Comparison of ENCODE assay signal across 15 cellular contexts in the genomic region with DNA sequence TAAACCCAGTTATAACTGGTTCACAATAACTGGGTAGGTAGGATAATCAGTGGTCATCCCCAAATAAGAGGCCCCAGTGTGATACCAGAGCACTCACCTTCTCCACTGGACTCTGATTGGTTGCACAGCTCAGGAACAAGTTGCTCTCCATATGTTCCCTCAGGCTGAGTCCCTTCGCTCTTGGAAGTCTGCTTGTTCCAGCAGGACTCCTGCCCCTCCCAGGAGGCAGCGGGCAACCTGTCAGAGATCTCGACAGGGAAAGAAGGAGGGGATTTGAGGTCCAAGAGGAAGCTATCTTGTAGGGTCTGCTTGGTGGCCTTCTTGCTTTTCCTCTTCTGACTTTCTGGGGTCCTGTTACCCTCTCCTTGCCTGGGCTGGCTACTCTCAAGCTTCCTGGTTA. TPM values are rescaled to one million over a fixed set of nuclear protein-coding genes. Genes with fewer than 3 reads are reported as not detected.
A peak's percentile ranks its signal among the peaks of the same experiment; 100 is the strongest.
DNase-seq lines count a peak whose midpoint lies in the region; ATAC-seq and TF ChIP-seq lines count a peak whose summit lies in the region.
"Had no signal": no experiment of that assay in that cellular context is flagged by ENCODE, and none has a peak within 500 bp of the region (broad histone marks: within the 10 kb centered on the region; RNA-seq: fewer than 3 reads in every experiment).

No MANE protein-coding gene starts in this region.

- H3K4me2 ChIP-seq in smooth muscle cell = peak overlapping the region; percentile 72
- H3K4me2 ChIP-seq in neural progenitor cell = no peak overlapping the region

- H2AFZ ChIP-seq in smooth muscle cell (ENCODE audit: low read depth) (no peak overlapping the region), neural progenitor cell (replicated peaks) (no peak overlapping the region)

- H3K9me3 Mint-ChIP-seq in dendritic cell treated with granulocyte-macrophage colony-stimulating factor and Interleukin-4, amounts not matched to agents 40 ng/mL and 50 ng/mL, for 4 days = peaks cover 12% of the 10 kb centered on the region
- no peaks in the 10 kb centered on the region for H3K9me3 Mint-ChIP-seq in neural progenitor cell
- H3K9me3 Mint-ChIP-seq: activated T-helper 17 cell treated with anti-CD3 and anti-CD28 coated beads, Interleukin-2, amount 50 U/mL, for 72 hours had no signal

- H4K20me1 ChIP-seq in smooth muscle cell (ENCODE audit: low read depth) (no peaks in the 10 kb centered on the region), neural progenitor cell (ENCODE audit: low read depth) (no peaks in the 10 kb centered on the region)

- peak; percentile 7 for ATAC-seq in HG03432 (IDR thresholded peaks at IDR 0.05; ENCODE audit: unreplicated experiment)

- 77% methylated on average over 3 of the region's 3 CpGs for WGBS in smooth muscle cell (ENCODE audit: low lambda C conversion rate)

- H3K36me3 ChIP-seq in smooth muscle cell (ENCODE audit: low read depth) (no peaks in the 10 kb centered on the region), neural progenitor cell (no peaks in the 10 kb centered on the region)
- H3K36me3 ChIP-seq: esophagus muscularis mucosa, right atrium auricular region had no signal

- H3F3A ChIP-seq in smooth muscle cell (ENCODE audit: low read depth) = peaks cover 14% of the 10 kb centered on the region
- no peaks in the 10 kb centered on the region for H3F3A ChIP-seq in neural progenitor cell (ENCODE audit: low read depth)

- H3K4me1 ChIP-seq in smooth muscle cell (ENCODE audit: low read depth) = peaks cover 19% of the 10 kb centered on the region
- H3K4me1 ChIP-seq in neural progenitor cell = peaks cover 6% of the 10 kb centered on the region
- H3K4me1 ChIP-seq: esophagus muscularis mucosa, testis had no signal

- no peaks in the 10 kb centered on the region for H3K36me3 Mint-ChIP-seq in dendritic cell treated with granulocyte-macrophage colony-stimulating factor and Interleukin-4, amounts not matched to agents 40 ng/mL and 50 ng/mL, for 4 days (ENCODE audit: low read depth)
- H3K36me3 Mint-ChIP-seq in neural progenitor cell = no peaks in the 10 kb centered on the region
- H3K36me3 Mint-ChIP-seq: CD4-positive, CD25-positive, alpha-beta regulatory T cell had no signal

- H3K27me3 ChIP-seq in smooth muscle cell (ENCODE audit: low read depth) (no peaks in the 10 kb centered on the region), neural progenitor cell (no peaks in the 10 kb centered on the region)
- H3K27me3 ChIP-seq: esophagus muscularis mucosa, right atrium auricular region, testis had no signal

- H3K9me3 ChIP-seq in smooth muscle cell (replicated peaks; ENCODE audit: low read depth) = no peaks in the 10 kb centered on the region
- no peaks in the 10 kb centered on the region for H3K9me3 ChIP-seq in neural progenitor cell (ENCODE audit: low read depth)
- H3K9me3 ChIP-seq: esophagus muscularis mucosa, right atrium auricular region, testis had no signal

- H3K4me3 ChIP-seq in GM12865 (ENCODE audit: low read depth, low read length) = peak overlapping the region; percentile 79
- no peak overlapping the region for H3K4me3 ChIP-seq in smooth muscle cell
- no peak overlapping the region for H3K4me3 ChIP-seq in neural progenitor cell
- H3K4me3 ChIP-seq: esophagus muscularis mucosa, right atrium auricular region, testis had no signal

- H3K79me2 ChIP-seq in smooth muscle cell (ENCODE audit: low read depth) = peaks cover 30% of the 10 kb centered on the region
- no peaks in the 10 kb centered on the region for H3K79me2 ChIP-seq in neural progenitor cell (ENCODE audit: low read depth)

- peak overlapping the region; percentile 37 for H3K9ac ChIP-seq in smooth muscle cell (ENCODE audit: low read depth)
- no peak overlapping the region for H3K9ac ChIP-seq in neural progenitor cell

- peak; percentile 45 for DNase-seq in GM12865 (ENCODE audit: low read depth)
- DNase-seq in smooth muscle cell (lab: John Stamatoyannopoulos, UW; ENCODE audit: unreplicated experiment) = no peak
- no peak for DNase-seq in Ammon's horn (ENCODE audit: low spot score)
- DNase-seq in neural progenitor cell (ENCODE audit: low spot score) = no peak
- no peak for DNase-seq in iPS-NIHi7 (ENCODE audit: extremely low spot score)
- DNase-seq: CD4-positive, CD25-positive, alpha-beta regulatory T cell; NCI-H1417 treated with DMSO at 0.1 percent for 48 hours; NCI-H446; testis had no signal

- H3K27ac ChIP-seq in smooth muscle cell (ENCODE audit: low read depth) (peak overlapping the region; percentile 87), neural progenitor cell (no peak overlapping the region)
- H3K27ac ChIP-seq: esophagus muscularis mucosa, testis had no signal

- H3K4me3 Mint-ChIP-seq in dendritic cell treated with granulocyte-macrophage colony-stimulating factor and Interleukin-4, amounts not matched to agents 40 ng/mL and 50 ng/mL, for 4 days = no peak overlapping the region
- no peak overlapping the region for H3K4me3 Mint-ChIP-seq in neural progenitor cell
- H3K4me3 Mint-ChIP-seq: activated T-helper 17 cell treated with anti-CD3 and anti-CD28 coated beads, Interleukin-2, amount 50 U/mL, for 72 hours; CD4-positive, CD25-positive, alpha-beta regulatory T cell; mesothelial cell of epicardium had no signal

- peaks cover 32% of the 10 kb centered on the region for H3K4me1 Mint-ChIP-seq in dendritic cell treated with granulocyte-macrophage colony-stimulating factor and Interleukin-4, amounts not matched to agents 40 ng/mL and 50 ng/mL, for 4 days (ENCODE audit: low read depth)
- peaks cover 18% of the 10 kb centered on the region for H3K4me1 Mint-ChIP-seq in neural progenitor cell
- H3K4me1 Mint-ChIP-seq: CD4-positive, CD25-positive, alpha-beta regulatory T cell had no signal

- TF ChIP-seq CTCF in GM12865 (IDR thresholded peaks at IDR 0.05; ENCODE audit: insufficient read depth, low read depth, low read length, missing control alignments) (no peak), smooth muscle cell (IDR thresholded peaks at IDR 0.05; ENCODE audit: borderline replicate concordance, insufficient read depth, poor library complexity, severe bottlenecking) (no peak), neural progenitor cell (IDR thresholded peaks at IDR 0.05) (no peak)

- intact Hi-C loops in dendritic cell treated with granulocyte-macrophage colony-stimulating factor and Interleukin-4, amounts not matched to agents 40 ng/mL and 50 ng/mL, for 4 days (cut with micrococcal nuclease) = no loop called here

- peak overlapping the region; percentile 49 for H3K27ac Mint-ChIP-seq in dendritic cell treated with granulocyte-macrophage colony-stimulating factor and Interleukin-4, amounts not matched to agents 40 ng/mL and 50 ng/mL, for 4 days
- no peak overlapping the region for H3K27ac Mint-ChIP-seq in neural progenitor cell
- H3K27ac Mint-ChIP-seq: activated T-helper 17 cell treated with anti-CD3 and anti-CD28 coated beads, Interleukin-2, amount 50 U/mL, for 72 hours; CD4-positive, CD25-positive, alpha-beta regulatory T cell; mesothelial cell of epicardium had no signal

- peaks cover 3% of the 10 kb centered on the region for H3K27me3 Mint-ChIP-seq in dendritic cell treated with granulocyte-macrophage colony-stimulating factor and Interleukin-4, amounts not matched to agents 40 ng/mL and 50 ng/mL, for 4 days
- peaks cover 9% of the 10 kb centered on the region for H3K27me3 Mint-ChIP-seq in neural progenitor cell (ENCODE audit: insufficient read depth, low read depth)

RNA-seq across cellular contexts. Expression of gene HEG1, which starts 51.6 kb away (rescaled TPM):
- 43.5 and 50.3 TPM in 2 replicates for total RNA-seq in smooth muscle cell
- polyA plus RNA-seq in smooth muscle cell = 28.0 and 32.8 TPM in 2 replicates
- total RNA-seq in neural progenitor cell (ENCODE audit: low replicate concordance) = 11.4 and 16.4 TPM in 2 replicates
